1 cellular context compared by ENCODE assay signal in genomic region chr12:11795910-11796459, GRCh38.
TF ChIP-seq lines count a peak whose summit lies in the region.

No MANE protein-coding gene starts in this region.

TF ChIP-seq in Ishikawa, 13 proteins besides CTCF, POLR2A, EP300 and RAD21 (continued from another document):
- TF ChIP-seq, protein P1, sequence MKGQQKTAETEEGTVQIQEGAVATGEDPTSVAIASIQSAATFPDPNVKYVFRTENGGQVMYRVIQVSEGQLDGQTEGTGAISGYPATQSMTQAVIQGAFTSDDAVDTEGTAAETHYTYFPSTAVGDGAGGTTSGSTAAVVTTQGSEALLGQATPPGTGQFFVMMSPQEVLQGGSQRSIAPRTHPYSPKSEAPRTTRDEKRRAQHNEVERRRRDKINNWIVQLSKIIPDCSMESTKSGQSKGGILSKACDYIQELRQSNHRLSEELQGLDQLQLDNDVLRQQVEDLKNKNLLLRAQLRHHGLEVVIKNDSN (IDR thresholded peaks at IDR 0.05): no peak
